In the genomic region with DNA sequence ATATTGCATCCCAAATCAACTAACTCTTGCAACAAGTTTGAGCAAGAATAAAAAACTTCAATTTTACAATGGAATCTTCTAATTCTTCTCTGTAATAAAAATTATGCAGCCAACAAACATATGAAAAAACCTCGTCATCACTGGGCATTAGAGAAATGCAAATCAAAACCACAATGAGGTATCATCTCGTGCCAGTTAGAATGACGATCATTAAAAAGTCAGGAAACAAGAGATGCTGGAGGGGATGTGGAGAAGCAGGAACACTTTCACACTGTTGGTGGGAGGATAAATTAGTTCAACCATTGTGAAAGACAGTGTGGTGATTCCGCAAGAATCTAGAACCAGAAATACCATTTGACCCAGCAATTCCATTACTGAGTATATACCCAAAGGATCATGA, we compare ENCODE assay signal across 20 cellular contexts.
"Had no signal": no experiment of that assay in that cellular context is flagged by ENCODE, and none has a peak within 500 bp of the region (broad histone marks: within the 10 kb centered on the region; RNA-seq: fewer than 3 reads in every experiment).

No MANE protein-coding gene starts in this region.

- H3K4me3 ChIP-seq: body of pancreas, colonic mucosa, esophagus muscularis mucosa, heart left ventricle, lower lobe of right lung, neural progenitor cell, ovary, sigmoid colon, upper lobe of left lung had no signal

- DNase-seq: activated B cell treated with CpG ODN at 0.5 μM for 24 hours; activated CD4-positive, alpha-beta T cell treated with anti-CD3 and anti-CD28 coated beads for 48 hours; activated CD8-positive, alpha-beta memory T cell treated with anti-CD3 and anti-CD28 coated beads, Interleukin-2, amount 50 U/mL, for 48 hours; activated gamma-delta T cell treated with Interleukin-2 at 50 U/mL for 16 hours; amniotic stem cell; body of pancreas; central memory CD4-positive, alpha-beta T cell; colonic mucosa; heart left ventricle; left cardiac atrium; lower lobe of right lung; midbrain; ovary; sigmoid colon; stimulated activated CD4-positive, alpha-beta T cell treated with anti-CD3 and anti-CD28 coated beads, Interleukin-1b, Interleukin-23, amount 100 ng/mL, for 48 hours; stimulated activated naive CD8-positive, alpha-beta T cell treated with anti-CD3 and anti-CD28 coated beads, Interleukin-15, amount 100 ng/mL, for 72 hours; T-helper 17 cell; upper lobe of left lung had no signal

- ATAC-seq: body of pancreas; heart left ventricle; left cardiac atrium; lower lobe of right lung; stimulated activated naive CD8-positive, alpha-beta T cell treated with anti-CD3 and anti-CD28 coated beads, Interleukin-15, amount 100 ng/mL, for 72 hours; T-helper 17 cell had no signal
